ENCODE assay signal across 1 cellular context in genomic region chr5:116861662-116862061, GRCh38.
TF ChIP-seq lines count a peak whose summit lies in the region.

No MANE protein-coding gene starts in this region.

TF ChIP-seq in HepG2, 621 proteins besides CTCF, POLR2A, EP300 and RAD21 (continued from another document):
- no peak for TF ChIP-seq PATZ1 (CRISPR knock-in tag; IDR thresholded peaks at IDR 0.05)
- TF ChIP-seq GATA4 (IDR thresholded peaks at IDR 0.05; ENCODE audit: borderline replicate concordance, low read depth), result no peak
- no peak for TF ChIP-seq ZNF629 (CRISPR knock-in tag; conservative IDR thresholded peaks at IDR 0.05)
- TF ChIP-seq DR1 (CRISPR knock-in tag; IDR thresholded peaks at IDR 0.05), result no peak
- TF ChIP-seq THAP9 (CRISPR knock-in tag; IDR thresholded peaks at IDR 0.05; ENCODE audit: borderline replicate concordance), result no peak
- TF ChIP-seq, protein P1, sequence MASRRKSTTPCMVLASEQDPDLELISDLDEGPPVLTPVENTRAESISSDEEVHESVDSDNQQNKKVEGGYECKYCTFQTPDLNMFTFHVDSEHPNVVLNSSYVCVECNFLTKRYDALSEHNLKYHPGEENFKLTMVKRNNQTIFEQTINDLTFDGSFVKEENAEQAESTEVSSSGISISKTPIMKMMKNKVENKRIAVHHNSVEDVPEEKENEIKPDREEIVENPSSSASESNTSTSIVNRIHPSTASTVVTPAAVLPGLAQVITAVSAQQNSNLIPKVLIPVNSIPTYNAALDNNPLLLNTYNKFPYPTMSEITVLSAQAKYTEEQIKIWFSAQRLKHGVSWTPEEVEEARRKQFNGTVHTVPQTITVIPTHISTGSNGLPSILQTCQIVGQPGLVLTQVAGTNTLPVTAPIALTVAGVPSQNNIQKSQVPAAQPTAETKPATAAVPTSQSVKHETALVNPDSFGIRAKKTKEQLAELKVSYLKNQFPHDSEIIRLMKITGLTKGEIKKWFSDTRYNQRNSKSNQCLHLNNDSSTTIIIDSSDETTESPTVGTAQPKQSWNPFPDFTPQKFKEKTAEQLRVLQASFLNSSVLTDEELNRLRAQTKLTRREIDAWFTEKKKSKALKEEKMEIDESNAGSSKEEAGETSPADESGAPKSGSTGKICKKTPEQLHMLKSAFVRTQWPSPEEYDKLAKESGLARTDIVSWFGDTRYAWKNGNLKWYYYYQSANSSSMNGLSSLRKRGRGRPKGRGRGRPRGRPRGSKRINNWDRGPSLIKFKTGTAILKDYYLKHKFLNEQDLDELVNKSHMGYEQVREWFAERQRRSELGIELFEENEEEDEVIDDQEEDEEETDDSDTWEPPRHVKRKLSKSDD (CRISPR knock-in tag; IDR thresholded peaks at IDR 0.05; ENCODE audit: low read depth), result no peak
- TF ChIP-seq JUN (CRISPR knock-in tag; IDR thresholded peaks at IDR 0.05), result no peak
- TF ChIP-seq ZNF496 (CRISPR knock-in tag; IDR thresholded peaks at IDR 0.05; ENCODE audit: insufficient replicate concordance), result no peak
- no peak for TF ChIP-seq ZKSCAN8 (CRISPR knock-in tag; IDR thresholded peaks at IDR 0.05; ENCODE audit: borderline replicate concordance)
